13 cellular contexts compared by ENCODE assay signal in the genomic region with DNA sequence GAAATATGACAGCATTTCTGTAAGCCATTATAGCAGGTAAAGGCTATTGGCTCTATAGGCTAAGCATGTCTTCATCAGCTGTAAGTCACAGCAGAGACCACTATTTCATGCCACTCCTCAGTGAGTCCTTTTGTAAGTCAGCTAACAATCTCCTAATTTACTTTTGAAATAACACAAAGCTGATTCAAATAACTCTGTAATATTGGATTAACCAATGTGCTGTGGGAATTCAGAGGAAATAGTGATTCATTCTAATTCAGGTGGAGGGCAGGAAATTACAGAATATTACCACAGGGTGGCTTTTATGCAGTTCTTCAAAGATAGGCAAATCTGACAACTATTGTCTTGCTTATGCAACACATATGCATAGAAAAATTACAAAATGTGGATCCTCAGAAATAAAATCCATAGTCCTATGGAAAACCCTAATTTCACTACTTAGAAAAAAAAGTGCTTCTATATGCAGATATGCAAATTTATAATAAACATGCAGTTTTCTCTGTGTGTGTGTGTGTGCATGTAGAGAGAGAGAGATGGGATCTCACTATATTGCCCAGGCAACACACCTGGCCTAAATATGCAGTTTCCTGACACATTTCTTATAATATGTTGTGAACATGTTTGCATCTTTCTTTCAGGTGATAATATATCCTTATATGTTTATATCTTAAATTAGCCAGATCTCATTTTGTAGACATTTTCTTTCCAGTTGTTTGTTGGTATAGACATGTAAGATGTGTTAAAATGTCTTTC. TPM values are rescaled to one million over a fixed set of nuclear protein-coding genes. Genes with fewer than 3 reads are reported as not detected.
DNase-seq lines count a peak whose midpoint lies in the region; ATAC-seq and TF ChIP-seq lines count a peak whose summit lies in the region.
"Had no signal": no experiment of that assay in that cellular context is flagged by ENCODE, and none has a peak within 500 bp of the region (broad histone marks: within the 10 kb centered on the region; RNA-seq: fewer than 3 reads in every experiment).

No MANE protein-coding gene starts in this region.

- POLR2A ChIA-PET in PC-9 (lab: Charles Lee; ENCODE audit: unreplicated experiment) = no interaction called here

- peak overlapping the region; percentile 61 for H3K4me2 ChIP-seq in PC-9

- no peaks in the 10 kb centered on the region; the same call in 1 of the 2 replicates for H3K9me2 ChIP-seq in PC-9 (ENCODE audit: insufficient read depth)

- H3K9me3 ChIP-seq in PC-9 (ENCODE audit: insufficient read depth, low read depth) = no peaks in the 10 kb centered on the region

- DNase-seq in ELR (ENCODE audit: low read depth) (peak; percentile 47), PC-9 (peak in 1 of 2 experiments; percentile 48), epithelial cell of esophagus (ENCODE audit: low read depth) (peak; percentile 61), HuH-7 (ENCODE audit: low spot score) (no peak), posterior cingulate gyrus (no peak)
- DNase-seq: activated CD4-positive, CD25-positive, alpha-beta regulatory T cell; effector CD8-positive, alpha-beta T cell; NCI-H1436 had no signal

- H3K27ac ChIP-seq in 22Rv1 (no peak overlapping the region), PC-9 (peak overlapping the region; percentile 57)

- no TSS peak for BruUV-seq in PC-9 (replicated peaks; lab: Mats Ljungman, UMichigan)

- CTCF ChIA-PET in PC-9 (lab: Charles Lee) = interaction anchor here (0.7 kb wide), 1 partner anchor 30 kb away, joined by 6 read pairs; no protein-coding TSS in a partner anchor

- H3K4me1 ChIP-seq in PC-9 (replicated peaks; ENCODE audit: insufficient read depth) = peaks cover 29% of the 10 kb centered on the region

- H2AFZ ChIP-seq in PC-9 = peak overlapping the region; percentile 3; the same call in 1 of the 2 replicates

- no peaks in the 10 kb centered on the region for H3F3A ChIP-seq in PC-9 (ENCODE audit: insufficient read depth, low read depth)

- 0 out of 2 replicates have a peak, but pooled peaks have one; percentile 13 for TF ChIP-seq CTCF in 22Rv1 (IDR thresholded peaks at IDR 0.05)
- TF ChIP-seq CTCF in PC-9 (conservative IDR thresholded peaks at IDR 0.05) = peak; percentile 43; the same call in 1 of the 2 replicates
- no peak for TF ChIP-seq CTCF in epithelial cell of esophagus (IDR thresholded peaks at IDR 0.05; ENCODE audit: insufficient read depth, low read depth, low read length, missing control alignments)

- H3K36me3 ChIP-seq in PC-9 (ENCODE audit: low read depth) = no peaks in the 10 kb centered on the region

- no peaks in the 10 kb centered on the region for H3K27me3 ChIP-seq in PC-9 (ENCODE audit: insufficient read depth, low read depth)

- intact Hi-C loops in PC-9 (cut with micrococcal nuclease; ENCODE audit: unreplicated experiment) = no loop called here
- intact Hi-C loops in posterior cingulate gyrus (cut with DNase I) = no loop called here

- H4K20me1 ChIP-seq in PC-9 (ENCODE audit: insufficient read depth) = no peaks in the 10 kb centered on the region

- ATAC-seq in HG03520 (IDR thresholded peaks at IDR 0.05; ENCODE audit: unreplicated experiment) (no peak), HG03457 (IDR thresholded peaks at IDR 0.05; ENCODE audit: unreplicated experiment) (no peak)
- ATAC-seq: stimulated activated memory B cell treated with anti-CD40 and anti-IgM and Interleukin-4, amounts not matched to agents 10 μg/mL and 1 μg/mL and 100 μg/mL, for 72 hours had no signal

- no peaks in the 10 kb centered on the region for H3K79me2 ChIP-seq in PC-9 (ENCODE audit: low read depth)

- H3K4me3 ChIP-seq in PC-9 (no peak overlapping the region), epithelial cell of esophagus (ENCODE audit: low read length) (no peak overlapping the region)

RNA-seq across cellular contexts. Expression of gene SMIM28, which starts 4.8 kb away (rescaled TPM):
- not detected in 2 replicates for total RNA-seq in PC-9 (2021)
- total RNA-seq: CD8-positive, alpha-beta memory T cell had no signal

RNA-seq across cellular contexts. Expression of gene HEBP2, which starts 31.1 kb away (rescaled TPM):
- total RNA-seq in PC-9 (2021) = 41.0 and 55.0 TPM in 2 replicates

Comparison
In these comparisons a context has a peak if more than half of its experiments do, and no peak if none do; other contexts are left out.
1. DNase-seq: peak in ELR (single experiment) and epithelial cell of esophagus (single experiment); none in HuH-7 (single experiment) and posterior cingulate gyrus (0 of 10).